In the genomic region with DNA sequence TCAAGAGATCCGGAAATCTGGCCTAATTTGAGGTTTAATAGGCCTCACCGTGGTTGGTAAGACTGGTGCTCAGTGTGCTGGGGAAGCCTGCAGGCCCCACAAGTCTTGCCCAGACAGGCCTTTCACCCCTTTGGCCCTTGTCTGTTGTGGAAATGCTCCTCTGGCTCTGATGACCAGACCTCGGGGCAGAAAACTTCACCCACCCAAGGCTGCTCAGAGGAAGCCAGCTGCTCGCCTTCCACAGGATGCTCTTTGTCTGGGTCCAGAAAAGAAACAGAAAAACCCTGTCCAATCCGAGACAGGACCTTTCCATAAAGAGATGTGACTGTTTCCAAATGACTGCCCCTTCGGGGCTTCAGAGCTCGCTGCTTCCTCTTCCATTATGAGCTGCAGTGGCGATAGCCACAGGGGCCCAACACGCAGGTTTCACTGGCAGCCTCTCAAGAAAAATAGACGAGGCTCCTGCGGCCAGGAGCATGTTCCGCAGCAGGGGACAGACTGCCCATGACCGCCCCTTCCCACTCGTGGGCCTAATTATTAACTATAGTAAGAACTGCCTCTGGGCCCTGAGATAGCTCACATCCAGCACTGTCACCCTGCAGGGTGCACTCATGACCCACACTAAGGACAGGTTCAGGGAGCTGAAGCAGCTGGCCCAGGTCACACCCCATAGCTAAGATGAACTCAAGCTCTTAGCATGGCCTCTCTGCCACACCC, we compare ENCODE assay signal across 1 cellular context.
TF ChIP-seq lines count a peak whose summit lies in the region.

No MANE protein-coding gene starts in this region.

TF ChIP-seq in HEK293, 187 proteins besides CTCF, POLR2A, EP300 and RAD21 (continued from another document):
- TF ChIP-seq, protein P1, sequence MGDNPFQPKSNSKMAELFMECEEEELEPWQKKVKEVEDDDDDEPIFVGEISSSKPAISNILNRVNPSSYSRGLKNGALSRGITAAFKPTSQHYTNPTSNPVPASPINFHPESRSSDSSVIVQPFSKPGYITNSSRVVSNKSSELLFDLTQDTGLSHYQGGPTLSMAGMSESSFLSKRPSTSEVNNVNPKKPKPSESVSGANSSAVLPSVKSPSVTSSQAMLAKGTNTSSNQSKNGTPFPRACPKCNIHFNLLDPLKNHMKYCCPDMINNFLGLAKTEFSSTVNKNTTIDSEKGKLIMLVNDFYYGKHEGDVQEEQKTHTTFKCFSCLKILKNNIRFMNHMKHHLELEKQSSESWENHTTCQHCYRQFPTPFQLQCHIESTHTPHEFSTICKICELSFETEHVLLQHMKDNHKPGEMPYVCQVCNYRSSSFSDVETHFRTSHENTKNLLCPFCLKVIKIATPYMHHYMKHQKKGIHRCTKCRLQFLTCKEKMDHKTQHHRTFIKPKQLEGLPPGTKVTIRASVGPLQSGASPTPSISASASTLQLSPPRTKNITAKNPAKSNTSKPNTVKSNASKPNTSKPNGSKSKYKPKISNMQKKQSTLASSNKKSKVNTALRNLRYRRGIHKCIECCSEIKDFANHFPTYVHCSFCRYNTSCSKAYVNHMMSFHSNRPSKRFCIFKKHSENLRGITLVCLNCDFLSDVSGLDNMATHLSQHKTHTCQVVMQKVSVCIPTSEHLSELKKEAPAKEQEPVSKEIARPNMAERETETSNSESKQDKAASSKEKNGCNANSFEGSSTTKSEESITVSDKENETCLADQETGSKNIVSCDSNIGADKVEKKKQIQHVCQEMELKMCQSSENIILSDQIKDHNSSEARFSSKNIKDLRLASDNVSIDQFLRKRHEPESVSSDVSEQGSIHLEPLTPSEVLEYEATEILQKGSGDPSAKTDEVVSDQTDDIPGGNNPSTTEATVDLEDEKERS (tag by site-specific recombination; IDR thresholded peaks at IDR 0.05): no peak
- TF ChIP-seq ZNF514 (tag by site-specific recombination; IDR thresholded peaks at IDR 0.05): no peak
- TF ChIP-seq ZNF157 (tag by site-specific recombination; IDR thresholded peaks at IDR 0.05): no peak
- TF ChIP-seq, protein P2, sequence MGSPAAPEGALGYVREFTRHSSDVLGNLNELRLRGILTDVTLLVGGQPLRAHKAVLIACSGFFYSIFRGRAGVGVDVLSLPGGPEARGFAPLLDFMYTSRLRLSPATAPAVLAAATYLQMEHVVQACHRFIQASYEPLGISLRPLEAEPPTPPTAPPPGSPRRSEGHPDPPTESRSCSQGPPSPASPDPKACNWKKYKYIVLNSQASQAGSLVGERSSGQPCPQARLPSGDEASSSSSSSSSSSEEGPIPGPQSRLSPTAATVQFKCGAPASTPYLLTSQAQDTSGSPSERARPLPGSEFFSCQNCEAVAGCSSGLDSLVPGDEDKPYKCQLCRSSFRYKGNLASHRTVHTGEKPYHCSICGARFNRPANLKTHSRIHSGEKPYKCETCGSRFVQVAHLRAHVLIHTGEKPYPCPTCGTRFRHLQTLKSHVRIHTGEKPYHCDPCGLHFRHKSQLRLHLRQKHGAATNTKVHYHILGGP (tag by site-specific recombination; IDR thresholded peaks at IDR 0.05): no peak
- TF ChIP-seq, protein P3, sequence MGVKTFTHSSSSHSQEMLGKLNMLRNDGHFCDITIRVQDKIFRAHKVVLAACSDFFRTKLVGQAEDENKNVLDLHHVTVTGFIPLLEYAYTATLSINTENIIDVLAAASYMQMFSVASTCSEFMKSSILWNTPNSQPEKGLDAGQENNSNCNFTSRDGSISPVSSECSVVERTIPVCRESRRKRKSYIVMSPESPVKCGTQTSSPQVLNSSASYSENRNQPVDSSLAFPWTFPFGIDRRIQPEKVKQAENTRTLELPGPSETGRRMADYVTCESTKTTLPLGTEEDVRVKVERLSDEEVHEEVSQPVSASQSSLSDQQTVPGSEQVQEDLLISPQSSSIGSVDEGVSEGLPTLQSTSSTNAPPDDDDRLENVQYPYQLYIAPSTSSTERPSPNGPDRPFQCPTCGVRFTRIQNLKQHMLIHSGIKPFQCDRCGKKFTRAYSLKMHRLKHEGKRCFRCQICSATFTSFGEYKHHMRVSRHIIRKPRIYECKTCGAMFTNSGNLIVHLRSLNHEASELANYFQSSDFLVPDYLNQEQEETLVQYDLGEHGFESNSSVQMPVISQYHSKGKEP (tag by site-specific recombination; IDR thresholded peaks at IDR 0.05): 0 out of 2 replicates have a peak, but pooled peaks have one; percentile 23
- TF ChIP-seq PRDM1 (tag by site-specific recombination; IDR thresholded peaks at IDR 0.05): no peak
- no peak for TF ChIP-seq FEZF1 (tag by site-specific recombination; IDR thresholded peaks at IDR 0.05)
